In the genomic region with DNA sequence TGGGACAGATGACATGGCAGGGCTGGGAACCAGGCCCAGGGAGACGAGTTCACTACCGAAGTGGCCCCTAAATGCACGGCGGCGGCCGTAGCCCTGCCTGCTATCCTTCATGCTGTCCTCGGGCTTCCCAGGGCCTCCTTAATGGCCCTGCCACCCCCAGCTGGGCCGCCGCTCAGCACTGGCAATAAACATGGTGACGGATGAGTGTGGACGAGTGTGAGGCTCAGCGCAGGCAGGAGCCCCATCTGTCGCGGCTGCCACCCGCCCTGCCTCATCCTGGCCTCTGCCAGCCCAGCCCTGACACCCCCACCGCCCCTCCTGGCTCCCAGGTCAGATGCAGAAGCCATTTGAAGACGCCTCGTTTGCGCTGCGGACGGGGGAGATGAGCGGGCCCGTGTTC, we compare ENCODE assay signal across 24 cellular contexts. TPM values are rescaled to one million over a fixed set of nuclear protein-coding genes. Genes with fewer than 3 reads are reported as not detected.
DNase-seq lines count a peak whose midpoint lies in the region; FAIRE-seq and TF ChIP-seq lines count a peak whose summit lies in the region.
"Had no signal": no experiment of that assay in that cellular context is flagged by ENCODE, and none has a peak within 500 bp of the region (broad histone marks: within the 10 kb centered on the region; RNA-seq: fewer than 3 reads in every experiment).

No MANE protein-coding gene starts in this region.

- H3K4me2 ChIP-seq in neuronal stem cell (ENCODE audit: insufficient read depth, low read length, poor library complexity, severe bottlenecking), result no peak overlapping the region

- H2BK12ac ChIP-seq in neuronal stem cell (ENCODE audit: low read length), result no peak overlapping the region

- peaks cover 2% of the 10 kb centered on the region for H3K79me1 ChIP-seq in neuronal stem cell (ENCODE audit: low read depth, low read length)

- no peak for FAIRE-seq in GM12892 (lab: Jason Lieb, UNC)
- FAIRE-seq: astrocyte, endometrium, GM18507, GM19239 had no signal

- H3K9ac ChIP-seq in neuronal stem cell (ENCODE audit: low read depth, low read length, poor library complexity), result no peak overlapping the region

- H3K9me3 ChIP-seq in neuronal stem cell (replicated peaks in 1 of 2; ENCODE audit: control insufficient read depth in 2 of 2, insufficient read depth in 1 of 2, low read depth in 1 of 2, low read length in 2 of 2), result no peaks in the 10 kb centered on the region
- H3K9me3 ChIP-seq: BE2C, esophagus squamous epithelium, neutrophil, Peyer's patch, right lobe of liver, thyroid gland, uterus had no signal

- H3K27me3 ChIP-seq in neuronal stem cell (ENCODE audit: control insufficient read depth in 3 of 3, insufficient read depth in 3 of 3, low read depth in 1 of 3, low read length in 3 of 3), result no peaks in the 10 kb centered on the region
- H3K27me3 ChIP-seq: BE2C, esophagus squamous epithelium, foreskin keratinocyte, neutrophil, Peyer's patch, right lobe of liver, thyroid gland, uterus had no signal

- H3K14ac ChIP-seq in neuronal stem cell (ENCODE audit: low read length), result no peak overlapping the region

- peaks cover 0 to 9% of the 10 kb centered on the region in 2 donors for H3K4me1 ChIP-seq in neuronal stem cell (ENCODE audit: control insufficient read depth in 2 of 2, insufficient read depth in 1 of 2, low read depth in 1 of 2, low read length in 2 of 2)
- H3K4me1 ChIP-seq: BE2C, foreskin keratinocyte, Peyer's patch, right lobe of liver, thyroid gland, uterus had no signal

- no peak overlapping the region for H2AFZ ChIP-seq in neuronal stem cell (ENCODE audit: low read length)

- H3K18ac ChIP-seq in neuronal stem cell (ENCODE audit: low read length), result no peak overlapping the region

- no peak overlapping the region for H3K4me3 ChIP-seq in neuronal stem cell (ENCODE audit: low read length in 2 of 2)
- H3K4me3 ChIP-seq: esophagus squamous epithelium, Peyer's patch, right lobe of liver, thyroid gland, uterus had no signal

- DNase-seq in G401 (ENCODE audit: low spot score), result peak; percentile 89
- peak; percentile 89 for DNase-seq in NCI-H2171 treated with DMSO at 0.1 percent for 48 hours (lab: John Stamatoyannopoulos, UW)
- peak; percentile 83 for DNase-seq in cerebellar cortex (ENCODE audit: low spot score)
- no peak for DNase-seq in neuronal stem cell (ENCODE audit: low spot score)
- DNase-seq in erythroblast (lab: John Stamatoyannopoulos, UW), result no peak
- no peak for DNase-seq in GM12892 (ENCODE audit: insufficient read length)
- DNase-seq in KG1 (lab: John Stamatoyannopoulos, UW), result no peak
- DNase-seq: ACHN; DMS79; esophagus squamous epithelium; foreskin keratinocyte; NCI-H187; Peyer's patch; right lobe of liver; SIG-M5; stimulated activated naive CD8-positive, alpha-beta T cell treated with anti-CD3 and anti-CD28 coated beads, Interleukin-15, amount 100 ng/mL, for 72 hours; thyroid gland; uterus had no signal

- H3K27ac ChIP-seq in neuronal stem cell (replicated peaks; ENCODE audit: low read length), result no peak overlapping the region
- H3K27ac ChIP-seq: esophagus squamous epithelium, foreskin keratinocyte, neutrophil, Peyer's patch, right lobe of liver, thyroid gland, uterus had no signal

- in situ Hi-C loops in G401 (cut with HindIII; ENCODE audit: low sequenced_read_pairs), result no loop called here

- no peak overlapping the region for H2BK15ac ChIP-seq in neuronal stem cell (ENCODE audit: low read length)

- peaks cover 28 to 69% of the 10 kb centered on the region in 2 donors for H3K36me3 ChIP-seq in neuronal stem cell (replicated peaks in 1 of 2; ENCODE audit: control insufficient read depth in 2 of 2, insufficient read depth in 2 of 2, low read length in 2 of 2)
- H3K36me3 ChIP-seq: uterus had no signal

- no peak for TF ChIP-seq POLR2A in erythroblast (IDR thresholded peaks at IDR 0.05; ENCODE audit: low read length)
- TF ChIP-seq POLR2A in GM12892 (IDR thresholded peaks at IDR 0.05; ENCODE audit: low read depth, low read length), result no peak

- H3K4ac ChIP-seq in neuronal stem cell (ENCODE audit: low read length), result no peak overlapping the region

- H2AK5ac ChIP-seq in neuronal stem cell (ENCODE audit: low read depth, low read length), result peak overlapping the region; percentile 18

- WGBS in neuronal stem cell (ENCODE audit: extremely low coverage in 2 of 2, insufficient read length in 2 of 2, insufficient replicate concordance in 1 of 2), 2 donors, result no CpG with 5 or more reads among the region's 23 CpGs

- peak overlapping the region; percentile 59 for H3K23ac ChIP-seq in neuronal stem cell (ENCODE audit: low read depth, low read length, poor library complexity)

- peak overlapping the region; percentile 56 for H2BK120ac ChIP-seq in neuronal stem cell (ENCODE audit: low read depth, low read length)

- no peak overlapping the region for H2BK5ac ChIP-seq in neuronal stem cell (ENCODE audit: low read length)

- no peak overlapping the region for H4K91ac ChIP-seq in neuronal stem cell (ENCODE audit: low read depth, low read length, poor library complexity)

- H4K8ac ChIP-seq in neuronal stem cell (ENCODE audit: low read depth, low read length), result no peak overlapping the region

RNA-seq across cellular contexts. Expression of gene PIN1, which starts 13.6 kb away (rescaled TPM):
- total RNA-seq in G401 (2014; rRNA removed; shearing (Covaris generic)), result 222 and 282 TPM in 2 replicates
- polyA plus RNA-seq in neuronal stem cell (2013, experiment 1 of 2), result 78.9 TPM
- 76.3 TPM for polyA plus RNA-seq in neuronal stem cell (2013, experiment 2 of 2)
- 36.4 TPM for polyA plus RNA-seq in GM12892 (2012; ENCODE audit: missing spikeins)

RNA-seq across cellular contexts. Expression of gene UBL5, which starts 21.0 kb away (rescaled TPM):
- 338 and 361 TPM in 2 replicates for total RNA-seq in G401 (2014; rRNA removed; shearing (Covaris generic))
- 416 TPM for polyA plus RNA-seq in neuronal stem cell (2013, experiment 1 of 2)
- polyA plus RNA-seq in neuronal stem cell (2013, experiment 2 of 2), result 386 TPM
- 775 TPM for polyA plus RNA-seq in GM12892 (2012; ENCODE audit: missing spikeins)

RNA-seq across cellular contexts. Expression of gene FBXL12, which starts 29.9 kb away (rescaled TPM):
- total RNA-seq in G401 (2014; rRNA removed; shearing (Covaris generic)), result 23.4 and 32.4 TPM in 2 replicates
- polyA plus RNA-seq in neuronal stem cell (2013, experiment 1 of 2), result 24.5 TPM
- polyA plus RNA-seq in neuronal stem cell (2013, experiment 2 of 2), result 22.9 TPM
- polyA plus RNA-seq in GM12892 (2012; ENCODE audit: missing spikeins), result 9.8 TPM

Comparison
In these comparisons a context has a peak if more than half of its experiments do, and no peak if none do; other contexts are left out.
1. DNase-seq: peak in G401 (single experiment), NCI-H2171 treated with DMSO at 0.1 percent for 48 hours (single experiment) and cerebellar cortex (single experiment); none in neuronal stem cell (single experiment), erythroblast (0 of 2), GM12892 (single experiment) and KG1 (single experiment).